Comparison of ENCODE assay signal across 8 cellular contexts in genomic region chr10:102919237-102919959, GRCh38. TPM values are rescaled to one million over a fixed set of nuclear protein-coding genes. Genes with fewer than 3 reads are reported as not detected.
DNase-seq lines count a peak whose midpoint lies in the region; ATAC-seq, FAIRE-seq and TF ChIP-seq lines count a peak whose summit lies in the region.

No MANE protein-coding gene starts in this region.

- peak overlapping the region; percentile 88 for H3K4me2 ChIP-seq in HepG2 (ENCODE audit: low read depth, low read length)

- H3K27me3 ChIP-seq in bronchial epithelial cell (ENCODE audit: control insufficient read depth, insufficient read depth, low read length) (peaks cover 7% of the 10 kb centered on the region), HepG2 (ENCODE audit: control insufficient read depth in 1 of 2, insufficient read depth in 2 of 2, low read length in 2 of 2) (no peaks in the 10 kb centered on the region; a peak in 1 of 5 replicates)

- in situ Hi-C loops in HepG2 (cut with HindIII; ENCODE audit: extremely low pct_ligation_motif_present, low pct_unique_long_range_greater_than_20kb) = loop anchor here (5.0 to 10.0 kb wide), 3 partner anchors 82 to 325 kb away; partner anchors contain the start of genes CYP17A1 and RPEL1

- TF ChIP-seq POLR2A in HepG2 (IDR thresholded peaks at IDR 0.05; ENCODE audit: insufficient read depth in 1 of 2, low read depth in 2 of 2, low read length in 2 of 2) = peak in 1 of 2 experiments; percentile 37; a peak in 2 of 4 replicates

- peaks cover 59% of the 10 kb centered on the region for H3K79me2 ChIP-seq in HepG2 (ENCODE audit: insufficient read depth, low read length)

- H3K27ac ChIP-seq in HepG2 (ENCODE audit: extremely low read length, insufficient read depth, low read length) (peak overlapping the region; percentile 88), substantia nigra (ENCODE audit: low read depth, low read length, poor library complexity, severe bottlenecking) (peak overlapping the region; percentile 53)

- 1% methylated on average over 26 of the region's 47 CpGs for WGBS in HepG2 (ENCODE audit: low lambda C conversion rate)

- no peak for FAIRE-seq in bronchial epithelial cell (lab: Jason Lieb, UNC)
- no peak for FAIRE-seq in HepG2 (lab: Jason Lieb, UNC)

- H3K4me3 ChIP-seq in bronchial epithelial cell (ENCODE audit: low read depth, low read length) (peak overlapping the region; percentile 96), HepG2 (replicated peaks in 1 of 3; ENCODE audit: insufficient read depth in 1 of 3, low read depth in 2 of 3, low read length in 3 of 3) (peak overlapping the region; percentile 97 to 99 (median 99))

- H3K9me3 ChIP-seq in HepG2 (ENCODE audit: low read length) = no peaks in the 10 kb centered on the region

- CTCF ChIA-PET in HepG2 (lab: Yijun Ruan, JAX; ENCODE audit: low intra/inter-chr PET ratio, low total read pairs) = no interaction called here

- ATAC-seq in HepG2 = peak; percentile 14
- no peak for ATAC-seq in HG02642 (IDR thresholded peaks at IDR 0.05; ENCODE audit: poor library complexity, unreplicated experiment)
- ATAC-seq in GM19455 (IDR thresholded peaks at IDR 0.05; ENCODE audit: unreplicated experiment) = no peak

- H3K9ac ChIP-seq in HepG2 (ENCODE audit: insufficient read depth, low read depth, low read length) = peak overlapping the region; percentile 89

- TF ChIP-seq EP300 in HepG2 (IDR thresholded peaks at IDR 0.05; ENCODE audit: low read depth in 2 of 2, low read length in 2 of 2) (no peak), HepG2 (CRISPR knock-in tag; IDR thresholded peaks at IDR 0.05; ENCODE audit: borderline replicate concordance) (no peak)

- no peak overlapping the region for H2AFZ ChIP-seq in HepG2 (ENCODE audit: low read length)

- DNase-seq in DMS53 (lab: John Stamatoyannopoulos, UW) (peak; percentile 74), NCI-H510A treated with DMSO at 0.1 percent for 48 hours (lab: John Stamatoyannopoulos, UW) (peak; percentile 20), bronchial epithelial cell (ENCODE audit: low read depth) (no peak), HepG2 (ENCODE audit: low spot score) (peak; percentile 18), substantia nigra (lab: John Stamatoyannopoulos, UW) (peak in 18 of 49 donors; percentile 2 to 32 (median 16)), SHP77 treated with DMSO at 0.1 percent for 48 hours (lab: John Stamatoyannopoulos, UW) (no peak)

- no peak for TF ChIP-seq RAD21 in HepG2 (CRISPR knock-in tag; IDR thresholded peaks at IDR 0.05)

- BruUV-seq in HepG2 (replicated peaks; lab: Mats Ljungman, UMichigan) = no TSS peak

- POLR2A ChIA-PET in HepG2 (lab: Yijun Ruan, JAX) = interaction anchor here (1.1 to 1.8 kb wide), 2 partner anchors 69 to 206 kb away, joined by 3 to 7 read pairs; partner anchors contain the start of gene ARL3

- H3K36me3 ChIP-seq in bronchial epithelial cell (ENCODE audit: control insufficient read depth, insufficient read depth, low read length) (no peaks in the 10 kb centered on the region), HepG2 (replicated peaks in 1 of 2; ENCODE audit: control insufficient read depth in 1 of 2, insufficient read depth in 2 of 2, low read length in 2 of 2) (no peaks in the 10 kb centered on the region)

- peaks cover 40% of the 10 kb centered on the region for H3K4me1 ChIP-seq in HepG2 (ENCODE audit: insufficient read depth, low read length)

- intact Hi-C loops in HepG2 (cut with micrococcal nuclease; ENCODE audit: unreplicated experiment) = loop anchor here (5.0 kb wide), 1 partner anchor 323 kb away; no protein-coding TSS in a partner anchor

- TF ChIP-seq CTCF in bronchial epithelial cell (IDR thresholded peaks at IDR 0.05; ENCODE audit: insufficient read depth, low read length, severe bottlenecking) (no peak), HepG2 (CRISPR knock-in tag; IDR thresholded peaks at IDR 0.05) (peak; percentile 24)

- H4K20me1 ChIP-seq in HepG2 (ENCODE audit: insufficient read depth, low read length) = peaks cover 23% of the 10 kb centered on the region

TF ChIP-seq in HepG2, 621 proteins besides CTCF, POLR2A, EP300 and RAD21 (continues in another document):
- TF ChIP-seq SMC3 (IDR thresholded peaks at IDR 0.05; ENCODE audit: low read length) (no peak), STAT6 (CRISPR knock-in tag; IDR thresholded peaks at IDR 0.05; ENCODE audit: borderline replicate concordance) (no peak), ETV6 (CRISPR knock-in tag; conservative IDR thresholded peaks at IDR 0.05) (no peak)
- TF ChIP-seq, protein P1, sequence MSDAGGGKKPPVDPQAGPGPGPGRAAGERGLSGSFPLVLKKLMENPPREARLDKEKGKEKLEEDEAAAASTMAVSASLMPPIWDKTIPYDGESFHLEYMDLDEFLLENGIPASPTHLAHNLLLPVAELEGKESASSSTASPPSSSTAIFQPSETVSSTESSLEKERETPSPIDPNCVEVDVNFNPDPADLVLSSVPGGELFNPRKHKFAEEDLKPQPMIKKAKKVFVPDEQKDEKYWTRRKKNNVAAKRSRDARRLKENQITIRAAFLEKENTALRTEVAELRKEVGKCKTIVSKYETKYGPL (CRISPR knock-in tag; IDR thresholded peaks at IDR 0.05) = 0 out of 2 replicates have a peak, but pooled peaks have one; percentile 51

RNA-seq across cellular contexts. Expression of gene CNNM2, which starts 1.3 kb away (rescaled TPM):
- total RNA-seq in bronchial epithelial cell = 3.7 and 3.9 TPM in 2 replicates
- 3.4 and 9.0 TPM in 2 replicates for total RNA-seq in HepG2 (2016; rRNA removed; fragmentation: Illumina TruSeq; extraction: Trizol)
- 1.8 and 2.3 TPM in 2 replicates for total RNA-seq in HepG2 (2016; cell fraction: cytosol; rRNA removed; fragmentation: Illumina TruSeq; extraction: Trizol; ENCODE audit: low read depth)
- total RNA-seq in HepG2 (2016; cell fraction: insoluble cytoplasmic fraction; rRNA removed; fragmentation: Illumina TruSeq; extraction: Trizol) = 3.0 and 9.2 TPM in 2 replicates
- total RNA-seq in HepG2 (2016; cell fraction: membrane; rRNA removed; fragmentation: Illumina TruSeq; extraction: Trizol) = 4.6 and 5.3 TPM in 2 replicates
- 13.9 and 15.9 TPM in 2 replicates for total RNA-seq in HepG2 (2016; cell fraction: nucleus; rRNA removed; fragmentation: Illumina TruSeq; extraction: Trizol)
- polyA plus RNA-seq in HepG2 (2011; rRNA removed) = 7.1 and 9.2 TPM in 2 replicates
- 5.6 and 7.4 TPM in 2 replicates for polyA plus RNA-seq in HepG2 (2011; cell fraction: cytosol; rRNA removed)
- polyA plus RNA-seq in HepG2 (2011; cell fraction: nucleus; rRNA removed) = 13.5 and 15.9 TPM in 2 replicates
- 11.1 and 11.8 TPM in 2 replicates for polyA plus RNA-seq in HepG2 (2012)
- polyA plus RNA-seq in HepG2 (2016; cell fraction: cytosol; fragmentation: Illumina TruSeq; extraction: Trizol; ENCODE audit: low read depth) = 1.2 TPM in 2 replicates
- 4.0 and 4.9 TPM in 2 replicates for polyA plus RNA-seq in HepG2 (2016; cell fraction: insoluble cytoplasmic fraction; fragmentation: Illumina TruSeq; extraction: Trizol; ENCODE audit: low read depth)
- 2.7 and 2.8 TPM in 2 replicates for polyA plus RNA-seq in HepG2 (2016; cell fraction: membrane; fragmentation: Illumina TruSeq; extraction: Trizol; ENCODE audit: low read depth)
- polyA plus RNA-seq in HepG2 (2016; cell fraction: nucleus; fragmentation: Illumina TruSeq; extraction: Trizol; ENCODE audit: insufficient read depth, low read depth) = 12.3 and 12.4 TPM in 2 replicates
- polyA minus RNA-seq in HepG2 (2011; rRNA and poly(A)+ RNA removed; ENCODE audit: low replicate concordance) = 27.8 and 28.3 TPM in 2 replicates
- polyA minus RNA-seq in HepG2 (2011; cell fraction: cytosol; rRNA and poly(A)+ RNA removed) = 8.1 and 9.1 TPM in 2 replicates
- 17.9 and 20.6 TPM in 2 replicates for polyA minus RNA-seq in HepG2 (2011; cell fraction: nucleus; rRNA and poly(A)+ RNA removed)

RNA-seq across cellular contexts. Expression of gene AS3MT, which starts 50.1 kb away (rescaled TPM):
- 2.1 and 2.6 TPM in 2 replicates for total RNA-seq in bronchial epithelial cell
- total RNA-seq in HepG2 (2016; rRNA removed; fragmentation: Illumina TruSeq; extraction: Trizol) = 17.4 and 27.3 TPM in 2 replicates
- 6.0 and 6.4 TPM in 2 replicates for total RNA-seq in HepG2 (2016; cell fraction: cytosol; rRNA removed; fragmentation: Illumina TruSeq; extraction: Trizol; ENCODE audit: low read depth)
- total RNA-seq in HepG2 (2016; cell fraction: insoluble cytoplasmic fraction; rRNA removed; fragmentation: Illumina TruSeq; extraction: Trizol) = 18.5 and 26.0 TPM in 2 replicates
- 10.3 and 11.3 TPM in 2 replicates for total RNA-seq in HepG2 (2016; cell fraction: membrane; rRNA removed; fragmentation: Illumina TruSeq; extraction: Trizol)
- total RNA-seq in HepG2 (2016; cell fraction: nucleus; rRNA removed; fragmentation: Illumina TruSeq; extraction: Trizol) = 8.2 and 11.9 TPM in 2 replicates
- polyA plus RNA-seq in HepG2 (2011; rRNA removed) = 8.3 and 8.7 TPM in 2 replicates
- 5.8 and 7.5 TPM in 2 replicates for polyA plus RNA-seq in HepG2 (2011; cell fraction: cytosol; rRNA removed)
- polyA plus RNA-seq in HepG2 (2011; cell fraction: nucleus; rRNA removed) = 3.2 and 3.9 TPM in 2 replicates
- polyA plus RNA-seq in HepG2 (2012) = 11.6 and 20.7 TPM in 2 replicates
- polyA plus RNA-seq in HepG2 (2016; cell fraction: cytosol; fragmentation: Illumina TruSeq; extraction: Trizol; ENCODE audit: low read depth) = 4.8 and 5.8 TPM in 2 replicates
- 26.9 and 30.9 TPM in 2 replicates for polyA plus RNA-seq in HepG2 (2016; cell fraction: insoluble cytoplasmic fraction; fragmentation: Illumina TruSeq; extraction: Trizol; ENCODE audit: low read depth)
- polyA plus RNA-seq in HepG2 (2016; cell fraction: membrane; fragmentation: Illumina TruSeq; extraction: Trizol; ENCODE audit: low read depth) = 9.9 and 10.8 TPM in 2 replicates
- 14.1 and 15.2 TPM in 2 replicates for polyA plus RNA-seq in HepG2 (2016; cell fraction: nucleus; fragmentation: Illumina TruSeq; extraction: Trizol; ENCODE audit: insufficient read depth, low read depth)
- 4.1 TPM in 1 of 2 replicates, not detected in the other for polyA minus RNA-seq in HepG2 (2011; rRNA and poly(A)+ RNA removed; ENCODE audit: low replicate concordance)
- polyA minus RNA-seq in HepG2 (2011; cell fraction: cytosol; rRNA and poly(A)+ RNA removed) = 2.7 and 3.0 TPM in 2 replicates
- 5.3 and 7.8 TPM in 2 replicates for polyA minus RNA-seq in HepG2 (2011; cell fraction: nucleus; rRNA and poly(A)+ RNA removed)

Comparison
In these comparisons a context has a peak if more than half of its experiments do, and no peak if none do; other contexts are left out.
1. DNase-seq: peak in DMS53 (single experiment), NCI-H510A treated with DMSO at 0.1 percent for 48 hours (single experiment) and HepG2 (single experiment); none in bronchial epithelial cell (single experiment) and SHP77 treated with DMSO at 0.1 percent for 48 hours (single experiment).